Comparison of ENCODE assay signal across 12 cellular contexts in genomic region chr15:95684126-95684525, GRCh38.
"Had no signal": no experiment of that assay in that cellular context is flagged by ENCODE, and none has a peak within 500 bp of the region (broad histone marks: within the 10 kb centered on the region; RNA-seq: fewer than 3 reads in every experiment).

No MANE protein-coding gene starts in this region.

- H3K27ac ChIP-seq: psoas muscle had no signal

- ATAC-seq: effector memory CD8-positive, alpha-beta T cell; natural killer cell treated with Interleukin-12 subunit alpha and Interleukin-12 subunit beta and Interleukin-15 and Interleukin-18, amount 100 ng/mL, for 72 hours; WTC11 had no signal

- DNase-seq: activated CD4-positive, alpha-beta T cell treated with anti-CD3 and anti-CD28 coated beads, Interleukin-2, amount 10 ng/mL, durations not matched to agents 24 days and 14 days; activated naive CD4-positive, alpha-beta T cell treated with Interleukin-2 at 50 U/mL for 16 hours; effector memory CD8-positive, alpha-beta T cell; glutamatergic neuron; left cardiac atrium; nucleus accumbens; psoas muscle; T-helper 1 cell had no signal

- H3K4me1 ChIP-seq: psoas muscle, uterus had no signal

- H3K9me3 ChIP-seq: psoas muscle, uterus had no signal

- H3K4me3 ChIP-seq: lung, psoas muscle, uterus had no signal

- H3K36me3 ChIP-seq: uterus had no signal

- H3K27me3 ChIP-seq: uterus had no signal
